In the genomic region with DNA sequence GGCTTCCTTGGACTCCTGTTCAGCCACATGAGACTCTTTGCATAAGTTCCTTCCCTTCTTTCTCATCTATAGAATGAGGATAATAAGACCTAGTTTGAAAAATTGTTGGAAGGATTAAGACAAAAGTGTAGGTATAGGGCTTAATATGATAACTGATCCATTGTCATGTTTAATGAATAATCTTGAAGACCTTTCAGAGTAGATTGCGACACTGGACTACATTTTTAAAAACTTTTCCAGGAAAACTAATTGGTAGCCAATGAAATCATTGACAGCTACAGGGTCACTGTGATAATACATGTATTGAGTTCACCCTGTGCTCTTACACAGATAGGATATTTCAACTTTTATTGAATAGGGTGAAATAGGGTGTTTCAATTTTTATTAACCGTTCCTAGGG, we compare ENCODE assay signal across 18 cellular contexts.
"Had no signal": no experiment of that assay in that cellular context is flagged by ENCODE, and none has a peak within 500 bp of the region (broad histone marks: within the 10 kb centered on the region; RNA-seq: fewer than 3 reads in every experiment).

No MANE protein-coding gene starts in this region.

- H3K36me3 ChIP-seq: prostate gland, stomach, thoracic aorta, transverse colon had no signal

- H3K4me3 ChIP-seq: heart right ventricle, prostate gland, skin epidermis, stomach, thoracic aorta, transverse colon had no signal

- H3K27ac ChIP-seq: parathyroid adenoma, prostate gland, skin epidermis, stomach, thoracic aorta, transverse colon had no signal

- H3K9me3 ChIP-seq: heart right ventricle, prostate gland, stomach, thoracic aorta, transverse colon had no signal

- H3K27me3 Mint-ChIP-seq: dendritic cell treated with granulocyte-macrophage colony-stimulating factor and Interleukin-4, amounts not matched to agents 40 ng/mL and 50 ng/mL, for 4 days; naive B cell had no signal

- H3K79me2 ChIP-seq: parathyroid adenoma had no signal

- H3K4me1 Mint-ChIP-seq: naive B cell had no signal

- H3K9ac ChIP-seq: parathyroid adenoma had no signal

- ATAC-seq: sciatic nerve had no signal

- DNase-seq: heart right ventricle; hypothalamus; midbrain; naive B cell; occipital lobe; retina; stimulated activated CD4-positive, alpha-beta T cell treated with anti-CD3 and anti-CD28 coated beads, Interleukin-12 subunit alpha, Interleukin-12 subunit beta, amount 100 ng/mL, for 4 hours; stimulated activated naive CD4-positive, alpha-beta T cell; stomach; substantia nigra; transverse colon had no signal

- H3K4me1 ChIP-seq: parathyroid adenoma, prostate gland, stomach, transverse colon had no signal

- H3K27ac Mint-ChIP-seq: dendritic cell treated with granulocyte-macrophage colony-stimulating factor and Interleukin-4, amounts not matched to agents 40 ng/mL and 50 ng/mL, for 4 days; naive B cell had no signal

- H3K9me3 Mint-ChIP-seq: dendritic cell treated with granulocyte-macrophage colony-stimulating factor and Interleukin-4, amounts not matched to agents 40 ng/mL and 50 ng/mL, for 4 days; naive B cell; nephron had no signal

- H2AFZ ChIP-seq: parathyroid adenoma had no signal

- H3K4me3 Mint-ChIP-seq: dendritic cell treated with granulocyte-macrophage colony-stimulating factor and Interleukin-4, amounts not matched to agents 40 ng/mL and 50 ng/mL, for 4 days; naive B cell; nephron had no signal

- H3K27me3 ChIP-seq: heart right ventricle, stomach, transverse colon had no signal
